ENCODE assay signal across 7 cellular contexts in genomic region chrX:13721819-13722527, GRCh38. TPM values are rescaled to one million over a fixed set of nuclear protein-coding genes. Genes with fewer than 3 reads are reported as not detected.
DNase-seq lines count a peak whose midpoint lies in the region; ATAC-seq, FAIRE-seq and TF ChIP-seq lines count a peak whose summit lies in the region.

No MANE protein-coding gene starts in this region.

- 19 to 59% methylated on average over 7 of the region's 7 CpGs for WGBS in pancreas, 2 donors

- H3K4me1 Mint-ChIP-seq in Caco-2 (ENCODE audit: low read depth, unreplicated experiment), result peaks cover 15% of the 10 kb centered on the region
- peaks cover 31% of the 10 kb centered on the region for H3K4me1 Mint-ChIP-seq in chondrocyte (ENCODE audit: low read depth)

- no peaks in the 10 kb centered on the region for H3K27me3 ChIP-seq in Caco-2 (replicated peaks; ENCODE audit: control insufficient read depth, insufficient read depth, low read length)
- H3K27me3 ChIP-seq in pancreas, result no peaks in the 10 kb centered on the region
- H3K27me3 ChIP-seq in Peyer's patch, result no peaks in the 10 kb centered on the region

- TF ChIP-seq CTCF in Caco-2 (IDR thresholded peaks at IDR 0.05; ENCODE audit: insufficient read depth in 1 of 2, low read depth in 1 of 2, low read length in 1 of 2, severe bottlenecking in 1 of 2, unreplicated experiment in 1 of 2) (no peak), chondrocyte (IDR thresholded peaks at IDR 0.05) (no peak), pancreas (IDR thresholded peaks at IDR 0.05) (no peak), Peyer's patch (IDR thresholded peaks at IDR 0.05) (no peak), kidney (IDR thresholded peaks at IDR 0.05; ENCODE audit: borderline replicate concordance, extremely low read depth, insufficient read depth) (no peak)

- H3K9ac ChIP-seq in kidney (ENCODE audit: low read length in 2 of 2), result no peak overlapping the region

- intact Hi-C loops in Caco-2 (cut with micrococcal nuclease; ENCODE audit: unreplicated experiment), result no loop called here
- intact Hi-C loops in pancreas (cut with DNase I), result no loop called here
- intact Hi-C loops in kidney (cut with DNase I), result no loop called here

- H3K4me1 ChIP-seq in Caco-2, result peaks cover 6% of the 10 kb centered on the region; the same call in 1 of the 2 replicates
- peaks cover 4 to 8% (median 5%) of the 10 kb centered on the region in 3 donors for H3K4me1 ChIP-seq in pancreas
- H3K4me1 ChIP-seq in Peyer's patch, result no peaks in the 10 kb centered on the region
- no peaks in the 10 kb centered on the region for H3K4me1 ChIP-seq in kidney (ENCODE audit: control insufficient read depth in 1 of 2, insufficient read depth in 1 of 2, low read depth in 1 of 2, low read length in 2 of 2)

- H3K36me3 Mint-ChIP-seq in Caco-2 (ENCODE audit: insufficient read depth, unreplicated experiment) (peaks cover 27% of the 10 kb centered on the region), chondrocyte (ENCODE audit: low read depth) (peaks cover 9% of the 10 kb centered on the region)

- peak overlapping the region in 2 of 4 donors; percentile 54 to 55 for H3K27ac ChIP-seq in pancreas
- H3K27ac ChIP-seq in Peyer's patch, result peak overlapping the region in 2 of 4 donors; percentile 10 to 59
- H3K27ac ChIP-seq in kidney (ENCODE audit: low read depth in 2 of 2, low read length in 2 of 2), result no peak overlapping the region

- no peaks in the 10 kb centered on the region for H3K9me3 Mint-ChIP-seq in Caco-2 (ENCODE audit: unreplicated experiment)
- peaks cover 18% of the 10 kb centered on the region for H3K9me3 Mint-ChIP-seq in chondrocyte (ENCODE audit: low read depth)

- H3K4me3 Mint-ChIP-seq in Caco-2 (ENCODE audit: unreplicated experiment) (peak overlapping the region; percentile 56), chondrocyte (ENCODE audit: unreplicated experiment) (no peak overlapping the region)

- H3K27me3 Mint-ChIP-seq in Caco-2 (ENCODE audit: insufficient read depth, unreplicated experiment) (no peaks in the 10 kb centered on the region), chondrocyte (ENCODE audit: low read depth) (no peaks in the 10 kb centered on the region)

- BruUV-seq in Caco-2 (replicated peaks; lab: Mats Ljungman, UMichigan), result no TSS peak

- no peak for TF ChIP-seq POLR2A in Peyer's patch (IDR thresholded peaks at IDR 0.05)

- H3K36me3 ChIP-seq in Caco-2 (ENCODE audit: control insufficient read depth, insufficient read depth, low read length) (no peaks in the 10 kb centered on the region), pancreas (peaks cover 0 to 11% (median 0%) of the 10 kb centered on the region in 3 donors), Peyer's patch (no peaks in the 10 kb centered on the region), kidney (ENCODE audit: control insufficient read depth in 1 of 2, insufficient read depth in 2 of 2, low read length in 2 of 2) (peaks cover 0 to 5% of the 10 kb centered on the region in 2 donors)

- POLR2A ChIA-PET in Caco-2 (lab: Charles Lee), result interaction anchor here (2.4 kb wide), 1 partner anchor 13 kb away, joined by 43 read pairs; the partner anchor contains the start of genes OFD1 and TRAPPC2

- H3K27ac Mint-ChIP-seq in Caco-2 (ENCODE audit: unreplicated experiment) (peak overlapping the region; percentile 45), chondrocyte (ENCODE audit: unreplicated experiment) (peak overlapping the region; percentile 69)

- DNase-seq in Caco-2, result peak in 1 of 2 experiments; percentile 43
- DNase-seq in MV-4-11 (lab: John Stamatoyannopoulos, UW), result peak; percentile 39
- DNase-seq in chondrocyte (ENCODE audit: low spot score), result no peak
- no peak for DNase-seq in pancreas
- DNase-seq in Peyer's patch, result no peak
- no peak for DNase-seq in NCI-H1436 treated with DMSO at 0.1 percent for 48 hours (lab: John Stamatoyannopoulos, UW)
- DNase-seq in kidney, result no peak

- CTCF ChIA-PET in Caco-2 (lab: Charles Lee), result interaction anchor here (0.6 kb wide), 1 partner anchor 28 kb away, joined by 3 read pairs; no protein-coding TSS in a partner anchor

- no peak overlapping the region for H3K4me3 ChIP-seq in Caco-2 (ENCODE audit: low read depth, low read length)
- H3K4me3 ChIP-seq in pancreas, result no peak overlapping the region
- H3K4me3 ChIP-seq in Peyer's patch, result no peak overlapping the region
- no peak overlapping the region for H3K4me3 ChIP-seq in kidney (ENCODE audit: low read length in 2 of 2)

- H3K9me3 ChIP-seq in Caco-2, result no peaks in the 10 kb centered on the region
- no peaks in the 10 kb centered on the region for H3K9me3 ChIP-seq in pancreas
- no peaks in the 10 kb centered on the region for H3K9me3 ChIP-seq in Peyer's patch
- no peaks in the 10 kb centered on the region for H3K9me3 ChIP-seq in kidney (ENCODE audit: control insufficient read depth in 1 of 2, low read length in 2 of 2)

- FAIRE-seq in pancreas (lab: Jason Lieb, UNC) (no peak), kidney (lab: Jason Lieb, UNC) (no peak)

- peak; percentile 81 to 90 (median 90) for ATAC-seq in pancreas

RNA-seq across cellular contexts. Expression of gene TRAPPC2, which starts 12.4 kb away (rescaled TPM):
- total RNA-seq in Caco-2 (2022) (19.3 and 19.4 TPM in 2 replicates), chondrocyte (15.4 to 17.3 TPM (median 15.9 TPM) in 3 replicates), pancreas (10 to 100 TPM in 2 of 6 donors, 1 to 10 TPM in 4; 6.8 to 13.2 (median 9.4) TPM), Peyer's patch (10 to 100 TPM; 13.3 to 23.6 (median 18.8) TPM), kidney (21.0 TPM)
- polyA plus RNA-seq in pancreas (1 to 10 TPM; 4.4 to 6.9 TPM), kidney (ENCODE audit: insufficient read depth, low read depth, low replicate concordance) (9.0 TPM)

RNA-seq across cellular contexts. Expression of gene OFD1, which starts 12.6 kb away (rescaled TPM):
- total RNA-seq in Caco-2 (2022) (33.9 and 34.0 TPM in 2 replicates), chondrocyte (17.8 to 19.4 TPM (median 18.1 TPM) in 3 replicates), pancreas (10 to 100 TPM; 13.1 to 32.9 (median 17.6) TPM), Peyer's patch (100 to 1,000 TPM in 1 of 4 donors, 10 to 100 TPM in 3; 20.8 to 135 (median 49.4) TPM), kidney (42.0 TPM)
- polyA plus RNA-seq in pancreas (10 to 100 TPM; 54.5 to 91.0 TPM), kidney (ENCODE audit: insufficient read depth, low read depth, low replicate concordance) (20.6 TPM)

RNA-seq across cellular contexts. Expression of gene RAB9A, which starts 33.0 kb away (rescaled TPM):
- total RNA-seq in Caco-2 (2022), result 22.9 and 25.5 TPM in 2 replicates
- total RNA-seq in chondrocyte, result 18.8 to 31.3 TPM (median 29.2 TPM) in 3 replicates
- total RNA-seq in pancreas, result 10 to 100 TPM; 11.7 to 22.0 (median 16.5) TPM
- polyA plus RNA-seq in pancreas, result 10 to 100 TPM in 1 of 2 donors, 1 to 10 TPM in 1; 8.7 to 18.4 TPM
- 10 to 100 TPM in 3 of 4 donors, 1 to 10 TPM in 1; 8.9 to 56.9 (median 12.8) TPM for total RNA-seq in Peyer's patch
- total RNA-seq in kidney, result 33.7 TPM
- polyA plus RNA-seq in kidney (ENCODE audit: insufficient read depth, low read depth, low replicate concordance), result 31.1 TPM
